In the genomic region with DNA sequence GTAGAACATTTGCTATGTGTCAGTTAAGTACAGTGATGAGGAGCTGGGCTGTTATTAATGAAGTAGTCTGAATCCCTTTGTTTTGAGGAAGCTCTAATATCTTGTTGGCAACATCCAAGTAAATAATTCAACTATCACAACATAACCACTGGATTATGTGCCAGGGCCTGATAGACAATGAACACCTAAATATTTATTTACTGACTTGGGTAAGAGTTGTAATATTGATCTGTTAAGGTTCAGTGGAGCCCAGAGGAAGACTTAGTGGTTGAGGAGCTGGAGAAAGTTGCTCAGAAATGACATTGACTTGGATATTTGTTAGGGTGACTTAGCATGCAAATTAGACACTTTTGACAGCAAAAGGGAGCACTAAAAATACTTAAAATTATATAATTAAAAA, we compare ENCODE assay signal across 7 cellular contexts.
"Had no signal": no experiment of that assay in that cellular context is flagged by ENCODE, and none has a peak within 500 bp of the region (broad histone marks: within the 10 kb centered on the region; RNA-seq: fewer than 3 reads in every experiment).

No MANE protein-coding gene starts in this region.

- H3K27ac ChIP-seq: HL-60, KMS-11 had no signal

- H3K9ac ChIP-seq: KMS-11 had no signal

- ATAC-seq: K562 had no signal

- FAIRE-seq: HTR-8/SVneo, K562 had no signal

- H3K4me3 ChIP-seq: K562 had no signal

- H3K4me2 ChIP-seq: KMS-11 had no signal

- DNase-seq: IMR-90, KBM-7, KG1 had no signal
